Comparison of ENCODE assay signal across 8 cellular contexts in the genomic region with DNA sequence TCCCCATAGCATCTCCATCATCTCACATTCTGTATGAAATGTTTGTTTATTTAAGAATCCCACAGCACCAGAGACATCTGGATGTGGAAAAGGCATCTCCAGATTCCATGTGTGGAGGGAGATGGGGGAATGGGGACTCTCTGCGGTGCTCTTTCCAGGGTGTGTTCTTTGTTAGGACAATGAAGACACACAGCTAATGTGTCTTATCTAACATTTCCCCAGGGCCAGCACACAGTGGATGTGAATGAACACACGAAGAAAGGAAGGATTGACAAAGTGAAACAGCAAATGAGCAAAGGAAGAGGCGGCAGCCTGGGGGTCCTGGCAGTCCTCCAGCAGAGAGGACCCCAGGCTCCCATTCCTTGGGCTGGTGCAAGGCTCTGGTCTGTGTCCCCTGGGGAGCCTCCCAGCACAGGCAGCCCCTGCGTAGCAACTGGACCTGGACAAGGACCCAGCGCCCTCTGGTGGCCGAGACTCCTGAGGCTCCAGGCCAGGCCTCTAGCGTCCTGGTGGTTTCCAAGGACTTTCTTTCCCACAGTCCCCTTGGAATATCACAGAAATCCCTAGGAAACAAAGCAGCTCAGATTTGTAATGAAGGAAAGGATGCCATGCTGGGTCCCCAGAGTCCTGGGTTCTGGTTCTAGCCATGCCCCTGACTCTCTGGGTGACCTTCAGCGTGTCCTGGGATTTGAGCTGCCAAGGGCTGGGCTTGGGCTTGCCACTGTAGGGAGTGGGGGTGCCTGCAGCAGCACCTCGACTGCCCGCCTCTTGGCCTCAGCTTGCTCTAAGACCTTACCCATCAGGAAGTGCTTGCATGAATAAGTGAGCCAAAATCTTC. TPM values are rescaled to one million over a fixed set of nuclear protein-coding genes. Genes with fewer than 3 reads are reported as not detected.
A peak's percentile ranks its signal among the peaks of the same experiment; 100 is the strongest.
DNase-seq lines count a peak whose midpoint lies in the region; ATAC-seq, FAIRE-seq and TF ChIP-seq lines count a peak whose summit lies in the region.

No MANE protein-coding gene starts in this region.

- H3K27ac Mint-ChIP-seq in activated CD8-positive, alpha-beta memory T cell treated with anti-CD3 and anti-CD28 coated beads, Interleukin-2, amount 10 ng/mL, durations not matched to agents 7 days and 5 days, result no peak overlapping the region

- H3K4me2 ChIP-seq in H1 (ENCODE audit: insufficient read depth in 1 of 2, low read depth in 2 of 2, low read length in 2 of 2), result 0 out of 4 replicates have a peak overlapping the region, but pooled peaks of 1 of the 2 experiments have one; percentile 5

- no peak overlapping the region for H3K4ac ChIP-seq in H1 (replicated peaks; ENCODE audit: insufficient read length, low read depth, low read length)

- H3K23ac ChIP-seq in H1 (ENCODE audit: insufficient read length), result no peak overlapping the region

- no peak overlapping the region for H3K4me3 ChIP-seq in H1 (ENCODE audit: extremely low read depth in 1 of 4, insufficient read depth in 2 of 4, low read depth in 3 of 4, low read length in 4 of 4)
- no peak overlapping the region for H3K4me3 ChIP-seq in mucosa of descending colon

- CTCF ChIA-PET in activated CD8-positive, alpha-beta memory T cell treated with anti-CD3 and anti-CD28 coated beads, Interleukin-2, amount 10 ng/mL, durations not matched to agents 7 days and 5 days (lab: Charles Lee), result interaction anchor here (0.6 to 19.2 kb wide), 36 partner anchors 8 to 429 kb away, joined by 3 to 193 read pairs (median 5); a partner anchor contains a TSS
- CTCF ChIA-PET in H1 (lab: Charles Lee; ENCODE audit: partially characterized antibody), result interaction anchor here (0.7 to 20.8 kb wide), 37 partner anchors 9 to 843 kb away, joined by 3 to 306 read pairs (median 5); a partner anchor contains a TSS

- TF ChIP-seq EP300 in H1 (IDR thresholded peaks at IDR 0.05; ENCODE audit: borderline replicate concordance in 1 of 2, low read depth in 2 of 2, low read length in 2 of 2), result no peak

- H3K27me3 ChIP-seq in H1 (replicated peaks in 1 of 4; ENCODE audit: control insufficient read depth in 3 of 4, extremely low read depth in 1 of 4, insufficient read depth in 3 of 4, low read length in 3 of 4), result peaks cover 2 to 12% (median 11%) of the 10 kb centered on the region in 4 experiments; a peak in 6 of 7 replicates

- no peaks in the 10 kb centered on the region for H3K9me3 Mint-ChIP-seq in activated CD8-positive, alpha-beta memory T cell treated with anti-CD3 and anti-CD28 coated beads, Interleukin-2, amount 10 ng/mL, durations not matched to agents 7 days and 5 days (ENCODE audit: low read depth)

- TF ChIP-seq POLR2A in H1 (IDR thresholded peaks at IDR 0.05; ENCODE audit: control extremely low read depth in 1 of 2, low read depth in 2 of 2, low read length in 2 of 2), result no peak

- peak; percentile 83 to 90 for TF ChIP-seq RAD21 in H1 (IDR thresholded peaks at IDR 0.05 in 1 of 2, conservative IDR thresholded peaks at IDR 0.05 in 1 of 2; ENCODE audit: low read depth in 2 of 2, low read length in 2 of 2)

- peak; percentile 50 for FAIRE-seq in H1 (lab: Jason Lieb, UNC)

- no peak overlapping the region for H3K27ac ChIP-seq in H1 (ENCODE audit: low read depth, low read length)

- H3K4me3 Mint-ChIP-seq in activated CD8-positive, alpha-beta memory T cell treated with anti-CD3 and anti-CD28 coated beads, Interleukin-2, amount 10 ng/mL, durations not matched to agents 7 days and 5 days, result no peak overlapping the region

- H3K18ac ChIP-seq in H1 (ENCODE audit: extremely low read depth, low read length), result peak overlapping the region; percentile 3; the same call in 1 of the 2 replicates

- H3K9ac ChIP-seq in H1 (replicated peaks in 1 of 4; ENCODE audit: extremely low read depth in 1 of 4, low read depth in 3 of 4, low read length in 3 of 4), result no peak overlapping the region; a peak in 1 of 7 replicates

- ATAC-seq in HG03521 (IDR thresholded peaks at IDR 0.05; ENCODE audit: unreplicated experiment) (peak; percentile 23), mucosa of descending colon (peak; percentile 43), HG03378 (IDR thresholded peaks at IDR 0.05; ENCODE audit: unreplicated experiment) (no peak)
- peak; percentile 24 for ATAC-seq in activated CD8-positive, alpha-beta memory T cell treated with anti-CD3 and anti-CD28 coated beads, Interleukin-2, amount 10 ng/mL, durations not matched to agents 7 days and 5 days

- no peak overlapping the region; the same call in 1 of the 2 replicates for H2BK15ac ChIP-seq in H1 (ENCODE audit: low read length)

- H3K4me1 ChIP-seq in H1 (replicated peaks in 1 of 4; ENCODE audit: control insufficient read depth in 3 of 4, insufficient read depth in 4 of 4, low read length in 3 of 4) (peaks cover 0 to 16% (median 13%) of the 10 kb centered on the region in 4 experiments; a peak in 6 of 7 replicates), mucosa of descending colon (ENCODE audit: low read depth) (peaks cover 12% of the 10 kb centered on the region)

- H2BK120ac ChIP-seq in H1 (replicated peaks; ENCODE audit: low read depth, low read length), result no peak overlapping the region

- no peak overlapping the region for H2BK12ac ChIP-seq in H1 (ENCODE audit: low read depth, low read length)

- peaks cover 17% of the 10 kb centered on the region for H3K4me1 Mint-ChIP-seq in activated CD8-positive, alpha-beta memory T cell treated with anti-CD3 and anti-CD28 coated beads, Interleukin-2, amount 10 ng/mL, durations not matched to agents 7 days and 5 days

- intact Hi-C loops in mucosa of descending colon (cut with DNase I, micrococcal nuclease), result loop anchor here in 1 of 2 donors (5.0 kb wide), 1 partner anchor 109 kb away; no protein-coding TSS in a partner anchor

- no peaks in the 10 kb centered on the region for H3K36me3 Mint-ChIP-seq in activated CD8-positive, alpha-beta memory T cell treated with anti-CD3 and anti-CD28 coated beads, Interleukin-2, amount 10 ng/mL, durations not matched to agents 7 days and 5 days

- POLR2A ChIA-PET in H1 (lab: Charles Lee; ENCODE audit: partially characterized antibody), result interaction anchor here (0.9 to 67.5 kb wide), 6 partner anchors 15 to 192 kb away, joined by 3 to 3349 read pairs (median 6); a partner anchor contains a TSS

- H3K79me2 ChIP-seq in H1 (ENCODE audit: control insufficient read depth in 1 of 2, insufficient read depth in 2 of 2, low read length in 2 of 2), result 0 out of 4 replicates have a peak, but pooled peaks cover 0 to 4% of the 10 kb centered on the region in 2 experiments

- H3K36me3 ChIP-seq in H1 (ENCODE audit: control insufficient read depth in 2 of 4, insufficient read depth in 4 of 4, low read length in 3 of 4) (peaks cover 0 to 8% (median 1%) of the 10 kb centered on the region in 4 experiments; a peak in 2 of 8 replicates), mucosa of descending colon (ENCODE audit: low read depth) (no peaks in the 10 kb centered on the region)

- no peak overlapping the region for H4K91ac ChIP-seq in H1 (replicated peaks; ENCODE audit: insufficient read length, low read length)

- no peaks in the 10 kb centered on the region for H3K79me1 ChIP-seq in H1 (ENCODE audit: low read depth, low read length)

- H2AK5ac ChIP-seq in H1 (ENCODE audit: low read depth, low read length), result no peak overlapping the region

- H3K56ac ChIP-seq in H1 (replicated peaks; ENCODE audit: insufficient read length, low read depth, low read length), result no peak overlapping the region

- H3K23me2 ChIP-seq in H1 (ENCODE audit: low read depth, low read length), result peaks cover 10% of the 10 kb centered on the region

- WGBS in H1 (ENCODE audit: extremely low coverage in 1 of 2, insufficient coverage in 1 of 2, insufficient read length in 1 of 2, insufficient replicate concordance in 2 of 2, low coverage in 1 of 2, low lambda C conversion rate in 2 of 2, missing lambda C conversion rate in 1 of 2), 2 experiments, result 30% methylated on average over 10 of the region's 10 CpGs; no CpG with 5 or more reads in 1 of the 2 experiments

- no peaks in the 10 kb centered on the region for H3K9me3 ChIP-seq in H1 (ENCODE audit: insufficient read depth in 2 of 2, low read depth in 1 of 2, low read length in 1 of 2)
- H3K9me3 ChIP-seq in mucosa of descending colon, result no peaks in the 10 kb centered on the region

- H2AFZ ChIP-seq in H1 (ENCODE audit: low read length), result peak overlapping the region; percentile 75

- H4K8ac ChIP-seq in H1 (ENCODE audit: extremely low read depth, insufficient read depth, low read length), result no peak overlapping the region

- peak overlapping the region; percentile 9 for H4K5ac ChIP-seq in H1 (ENCODE audit: insufficient read length, low read depth, low read length)

- H4K20me1 ChIP-seq in H1 (replicated peaks in 1 of 2; ENCODE audit: control insufficient read depth in 1 of 2, insufficient read depth in 2 of 2, low read length in 2 of 2), result no peaks in the 10 kb centered on the region

- H2BK5ac ChIP-seq in H1 (ENCODE audit: low read depth, low read length), result no peak overlapping the region

- H3K14ac ChIP-seq in H1 (ENCODE audit: insufficient read length), result no peak overlapping the region

- H2BK20ac ChIP-seq in H1 (ENCODE audit: low read length), result no peak overlapping the region; the same call in 1 of the 2 replicates

- peak in 2 of 3 experiments; percentile 96 to 97; a peak in 3 of 4 replicates for TF ChIP-seq CTCF in H1 (IDR thresholded peaks at IDR 0.05; ENCODE audit: control extremely low read depth in 1 of 3, insufficient read depth in 1 of 3, low read depth in 1 of 3, low read length in 3 of 3)
- TF ChIP-seq CTCF in mucosa of descending colon (IDR thresholded peaks at IDR 0.05), result peak; percentile 83

- in situ Hi-C loops in Caki2 (cut with HindIII; ENCODE audit: low pct_unique_long_range_greater_than_20kb, low sequenced_read_pairs), result no loop called here

- peak; percentile 71 for DNase-seq in Caki2 (ENCODE audit: low read depth)
- DNase-seq in NOMO-1 treated with DMSO at 0.1 percent for 48 hours (lab: John Stamatoyannopoulos, UW; ENCODE audit: unreplicated experiment), result peak; percentile 53
- peak; percentile 88 for DNase-seq in activated CD8-positive, alpha-beta memory T cell treated with anti-CD3 and anti-CD28 coated beads, Interleukin-2, amount 10 ng/mL, durations not matched to agents 7 days and 5 days
- DNase-seq in H1 (ENCODE audit: low read depth in 1 of 2, low spot score in 2 of 2), result peak in 1 of 2 experiments; percentile 99
- peak; percentile 89 to 97 (median 92) for DNase-seq in mucosa of descending colon
- peak; percentile 79 for DNase-seq in stimulated activated CD8-positive, alpha-beta memory T cell treated with anti-CD3 and anti-CD28 coated beads, Interleukin-4, amount 100 ng/mL, for 24 hours (ENCODE audit: low read depth)

- H3K27me3 Mint-ChIP-seq in activated CD8-positive, alpha-beta memory T cell treated with anti-CD3 and anti-CD28 coated beads, Interleukin-2, amount 10 ng/mL, durations not matched to agents 7 days and 5 days, result peaks cover 21% of the 10 kb centered on the region

RNA-seq across cellular contexts. Expression of a gene that starts 3.5 kb away (rescaled TPM):
- total RNA-seq in Caki2 (2014; rRNA removed; shearing (Covaris generic); ENCODE audit: low replicate concordance), result 188 and 198 TPM in 2 replicates
- 10 to 100 TPM; 72.9 to 81.2 TPM for total RNA-seq in activated CD8-positive, alpha-beta memory T cell treated with anti-CD3 and anti-CD28 coated beads, Interleukin-2, amount 10 ng/mL, durations not matched to agents 7 days and 5 days
- total RNA-seq in H1 (2021; fragmentation: NEBNext Ultra II Directional; extraction: Animal tissue kit (Norgen Biotek cat#: 25700)), result 86.7 and 94.2 TPM in 2 replicates
- polyA plus RNA-seq in H1 (2011; rRNA removed), result 67.3 and 118 TPM in 2 replicates
- polyA plus RNA-seq in H1 (2011; cell fraction: cytosol; rRNA removed), result 69.8 TPM
- polyA plus RNA-seq in H1 (2011; cell fraction: nucleus; rRNA removed), result 396 TPM
- 66.9 to 114 TPM (median 104 TPM) in 4 replicates for polyA plus RNA-seq in H1 (2012, experiment 1 of 2)
- polyA plus RNA-seq in H1 (2012, experiment 2 of 2), result 72.7 TPM
- 55.8 TPM for polyA plus RNA-seq in H1 (2013, experiment 1 of 2)
- 54.4 TPM for polyA plus RNA-seq in H1 (2013, experiment 2 of 2)
- polyA minus RNA-seq in H1 (2011; rRNA and poly(A)+ RNA removed), result 22.3 and 28.0 TPM in 2 replicates
- polyA minus RNA-seq in H1 (2011; cell fraction: cytosol; rRNA and poly(A)+ RNA removed), result 53.7 TPM
- polyA minus RNA-seq in H1 (2011; cell fraction: nucleus; rRNA and poly(A)+ RNA removed), result 149 TPM
- total RNA-seq in mucosa of descending colon, result 100 to 1,000 TPM in 1 of 3 donors, 10 to 100 TPM in 2; 12.9 to 333 (median 54.0) TPM

RNA-seq across cellular contexts. Expression of a gene that starts 8.7 kb away (rescaled TPM):
- 0.57 and 0.72 TPM in 2 replicates for total RNA-seq in Caki2 (2014; rRNA removed; shearing (Covaris generic); ENCODE audit: low replicate concordance)
- total RNA-seq in activated CD8-positive, alpha-beta memory T cell treated with anti-CD3 and anti-CD28 coated beads, Interleukin-2, amount 10 ng/mL, durations not matched to agents 7 days and 5 days, result 1 to 10 TPM; 3.3 to 5.7 TPM
- total RNA-seq in H1 (2021; fragmentation: NEBNext Ultra II Directional; extraction: Animal tissue kit (Norgen Biotek cat#: 25700)), result 6.4 and 8.6 TPM in 2 replicates
- 4.2 and 6.3 TPM in 2 replicates for polyA plus RNA-seq in H1 (2011; rRNA removed)
- polyA plus RNA-seq in H1 (2011; cell fraction: cytosol; rRNA removed), result 4.7 TPM
- 28.3 TPM for polyA plus RNA-seq in H1 (2011; cell fraction: nucleus; rRNA removed)
- 5.7 to 10.5 TPM (median 6.6 TPM) in 4 replicates for polyA plus RNA-seq in H1 (2012, experiment 1 of 2)
- 3.0 TPM for polyA plus RNA-seq in H1 (2012, experiment 2 of 2)
- polyA plus RNA-seq in H1 (2013, experiment 1 of 2), result 5.7 TPM
- 5.5 TPM for polyA plus RNA-seq in H1 (2013, experiment 2 of 2)
- polyA minus RNA-seq in H1 (2011; rRNA and poly(A)+ RNA removed), result 1.3 and 3.3 TPM in 2 replicates
- polyA minus RNA-seq in H1 (2011; cell fraction: cytosol; rRNA and poly(A)+ RNA removed), result 0.73 TPM
- polyA minus RNA-seq in H1 (2011; cell fraction: nucleus; rRNA and poly(A)+ RNA removed), result 7.3 TPM
- 10 to 100 TPM in 1 of 3 donors, 1 to 10 TPM in 2; 3.7 to 10.3 (median 8.4) TPM for total RNA-seq in mucosa of descending colon

RNA-seq across cellular contexts. Expression of a gene that starts 15.9 kb away (rescaled TPM):
- total RNA-seq in Caki2 (2014; rRNA removed; shearing (Covaris generic); ENCODE audit: low replicate concordance), result 145 and 172 TPM in 2 replicates
- 100 to 1,000 TPM; 126 to 130 TPM for total RNA-seq in activated CD8-positive, alpha-beta memory T cell treated with anti-CD3 and anti-CD28 coated beads, Interleukin-2, amount 10 ng/mL, durations not matched to agents 7 days and 5 days
- 101 and 102 TPM in 2 replicates for total RNA-seq in H1 (2021; fragmentation: NEBNext Ultra II Directional; extraction: Animal tissue kit (Norgen Biotek cat#: 25700))
- 135 and 187 TPM in 2 replicates for polyA plus RNA-seq in H1 (2011; rRNA removed)
- polyA plus RNA-seq in H1 (2011; cell fraction: cytosol; rRNA removed), result 198 TPM
- 361 TPM for polyA plus RNA-seq in H1 (2011; cell fraction: nucleus; rRNA removed)
- polyA plus RNA-seq in H1 (2012, experiment 1 of 2), result 72.1 to 148 TPM (median 142 TPM) in 4 replicates
- 81.7 TPM for polyA plus RNA-seq in H1 (2012, experiment 2 of 2)
- polyA plus RNA-seq in H1 (2013, experiment 1 of 2), result 72.4 TPM
- polyA plus RNA-seq in H1 (2013, experiment 2 of 2), result 70.9 TPM
- polyA minus RNA-seq in H1 (2011; rRNA and poly(A)+ RNA removed), result 105 and 106 TPM in 2 replicates
- 142 TPM for polyA minus RNA-seq in H1 (2011; cell fraction: cytosol; rRNA and poly(A)+ RNA removed)
- 80.9 TPM for polyA minus RNA-seq in H1 (2011; cell fraction: nucleus; rRNA and poly(A)+ RNA removed)
- 10 to 100 TPM; 65.3 to 79.2 (median 79.0) TPM for total RNA-seq in mucosa of descending colon

RNA-seq across cellular contexts. Expression of a gene that starts 27.5 kb away (rescaled TPM):
- total RNA-seq in Caki2 (2014; rRNA removed; shearing (Covaris generic); ENCODE audit: low replicate concordance), result 148 and 175 TPM in 2 replicates
- 100 to 1,000 TPM in 1 of 2 experiments, 10 to 100 TPM in 1; 81.5 to 128 TPM for total RNA-seq in activated CD8-positive, alpha-beta memory T cell treated with anti-CD3 and anti-CD28 coated beads, Interleukin-2, amount 10 ng/mL, durations not matched to agents 7 days and 5 days
- total RNA-seq in H1 (2021; fragmentation: NEBNext Ultra II Directional; extraction: Animal tissue kit (Norgen Biotek cat#: 25700)), result 325 and 333 TPM in 2 replicates
- 168 and 250 TPM in 2 replicates for polyA plus RNA-seq in H1 (2011; rRNA removed)
- polyA plus RNA-seq in H1 (2011; cell fraction: cytosol; rRNA removed), result 212 TPM
- polyA plus RNA-seq in H1 (2011; cell fraction: nucleus; rRNA removed), result 1,074 TPM
- polyA plus RNA-seq in H1 (2012, experiment 1 of 2), result 188 to 314 TPM (median 284 TPM) in 4 replicates
- polyA plus RNA-seq in H1 (2012, experiment 2 of 2), result 241 TPM
- polyA plus RNA-seq in H1 (2013, experiment 1 of 2), result 332 TPM
- 350 TPM for polyA plus RNA-seq in H1 (2013, experiment 2 of 2)
- polyA minus RNA-seq in H1 (2011; rRNA and poly(A)+ RNA removed), result 120 and 154 TPM in 2 replicates
- polyA minus RNA-seq in H1 (2011; cell fraction: cytosol; rRNA and poly(A)+ RNA removed), result 133 TPM
- polyA minus RNA-seq in H1 (2011; cell fraction: nucleus; rRNA and poly(A)+ RNA removed), result 288 TPM
- 10 to 100 TPM; 12.1 to 61.8 (median 17.2) TPM for total RNA-seq in mucosa of descending colon

RNA-seq across cellular contexts. Expression of a gene that starts 53.5 kb away (rescaled TPM):
- total RNA-seq in Caki2 (2014; rRNA removed; shearing (Covaris generic); ENCODE audit: low replicate concordance), result 29.2 and 33.6 TPM in 2 replicates
- total RNA-seq in activated CD8-positive, alpha-beta memory T cell treated with anti-CD3 and anti-CD28 coated beads, Interleukin-2, amount 10 ng/mL, durations not matched to agents 7 days and 5 days, result 100 to 1,000 TPM in 1 of 2 experiments, 10 to 100 TPM in 1; 77.5 to 116 TPM
- total RNA-seq in H1 (2021; fragmentation: NEBNext Ultra II Directional; extraction: Animal tissue kit (Norgen Biotek cat#: 25700)), result 69.8 and 75.2 TPM in 2 replicates
- polyA plus RNA-seq in H1 (2011; rRNA removed), result 49.9 and 91.8 TPM in 2 replicates
- 70.5 TPM for polyA plus RNA-seq in H1 (2011; cell fraction: cytosol; rRNA removed)
- polyA plus RNA-seq in H1 (2011; cell fraction: nucleus; rRNA removed), result 384 TPM
- 57.7 to 86.6 TPM (median 81.0 TPM) in 4 replicates for polyA plus RNA-seq in H1 (2012, experiment 1 of 2)
- 67.9 TPM for polyA plus RNA-seq in H1 (2012, experiment 2 of 2)
- 59.7 TPM for polyA plus RNA-seq in H1 (2013, experiment 1 of 2)
- 54.0 TPM for polyA plus RNA-seq in H1 (2013, experiment 2 of 2)
- 23.4 and 37.6 TPM in 2 replicates for polyA minus RNA-seq in H1 (2011; rRNA and poly(A)+ RNA removed)
- 34.4 TPM for polyA minus RNA-seq in H1 (2011; cell fraction: cytosol; rRNA and poly(A)+ RNA removed)
- 53.4 TPM for polyA minus RNA-seq in H1 (2011; cell fraction: nucleus; rRNA and poly(A)+ RNA removed)
- total RNA-seq in mucosa of descending colon, result 10 to 100 TPM; 57.7 to 83.9 (median 75.2) TPM
